Comparison of ENCODE assay signal across 8 cellular contexts in the genomic region with DNA sequence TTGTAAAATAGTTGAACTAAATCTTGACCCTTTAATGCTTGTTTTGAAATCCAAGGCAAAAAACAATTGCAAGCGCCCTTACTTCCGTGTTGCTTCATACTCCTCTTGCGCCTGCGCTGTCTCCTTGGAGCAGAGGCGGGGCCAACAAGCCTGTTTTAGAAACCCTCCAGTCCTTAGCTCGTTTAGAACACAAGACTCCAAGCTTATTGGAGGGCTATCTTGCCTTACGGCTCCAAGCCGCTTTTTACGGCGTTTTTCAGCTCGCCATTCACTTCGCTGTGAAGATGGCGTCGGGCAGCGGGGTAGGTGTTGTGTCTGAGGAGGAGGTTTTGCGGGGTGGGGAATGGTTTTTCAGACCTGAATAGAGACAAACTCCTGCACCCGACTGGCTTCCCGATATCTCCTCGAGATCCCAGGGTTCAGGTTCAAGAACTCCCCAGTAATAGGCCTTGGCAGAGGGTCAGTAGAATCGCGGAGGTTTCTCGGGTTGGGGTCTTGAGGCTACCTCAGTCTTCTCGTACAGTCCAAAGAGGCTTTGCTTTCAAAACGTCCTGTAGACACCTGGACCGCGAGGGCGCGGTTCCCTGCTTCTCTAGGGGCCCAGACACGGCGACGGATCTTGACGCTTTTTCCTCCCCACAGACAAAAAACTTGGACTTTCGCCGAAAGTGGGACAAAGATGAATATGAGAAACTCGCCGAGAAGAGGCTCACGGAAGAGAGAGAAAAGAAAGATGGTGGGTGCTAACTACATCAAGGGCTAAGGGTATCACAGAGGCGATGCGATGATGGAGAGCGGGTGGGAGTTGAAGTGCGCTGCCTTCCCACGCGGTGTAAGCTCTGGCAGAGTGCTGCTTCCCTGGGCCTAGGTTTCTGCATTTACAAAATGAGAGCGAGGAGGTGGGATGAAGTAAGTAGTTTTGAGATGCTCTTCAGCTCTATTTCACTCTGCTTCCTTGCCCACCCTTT. TPM values are rescaled to one million over a fixed set of nuclear protein-coding genes. Genes with fewer than 3 reads are reported as not detected.
DNase-seq lines count a peak whose midpoint lies in the region; TF ChIP-seq lines count a peak whose summit lies in the region.

A gene with protein sequence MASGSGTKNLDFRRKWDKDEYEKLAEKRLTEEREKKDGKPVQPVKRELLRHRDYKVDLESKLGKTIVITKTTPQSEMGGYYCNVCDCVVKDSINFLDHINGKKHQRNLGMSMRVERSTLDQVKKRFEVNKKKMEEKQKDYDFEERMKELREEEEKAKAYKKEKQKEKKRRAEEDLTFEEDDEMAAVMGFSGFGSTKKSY (plus strand): TSS at position 271 of the 968 bp plus-strand sequence. CDS start 14 bp downstream, at position 285.

- peak within 1 kb of the TSS; percentile 60 for H3K18ac ChIP-seq in H9 (ENCODE audit: insufficient read length, low read depth, low read length)

- H3K4me2 ChIP-seq in H9 (ENCODE audit: insufficient read depth, insufficient read length, low read length) = peak within 1 kb of the TSS; percentile 95

- peak within 1 kb of the TSS; percentile 85 for H3K4me3 ChIP-seq in MG63
- peak within 1 kb of the TSS; percentile 98 for H3K4me3 ChIP-seq in fibroblast of the aortic adventitia (ENCODE audit: low read depth, low read length)

- TF ChIP-seq CTCF in H9 (conservative IDR thresholded peaks at IDR 0.05) (no peak), fibroblast of the aortic adventitia (IDR thresholded peaks at IDR 0.05; ENCODE audit: insufficient read depth, low read length) (no peak), nephron (IDR thresholded peaks at IDR 0.05; ENCODE audit: unreplicated experiment in 3 of 3) (no peak)

- H3K27me3 ChIP-seq in H9 (ENCODE audit: insufficient read depth, low read length) = no peaks in the 10 kb centered on the region
- no peaks in the 10 kb centered on the region for H3K27me3 ChIP-seq in MG63

- no peaks in the 10 kb centered on the region for H3K9me3 ChIP-seq in H9 (ENCODE audit: control insufficient read depth, low read depth, low read length)
- no peaks in the 10 kb centered on the region for H3K9me3 ChIP-seq in MG63

- no peak within 1 kb of the TSS for H3K4ac ChIP-seq in H9 (ENCODE audit: low read depth, low read length)

- no peaks in the 10 kb centered on the region for H3K4me1 ChIP-seq in H9 (ENCODE audit: insufficient read depth, low read length)

- H3K23me2 ChIP-seq in H9 (ENCODE audit: insufficient read length, low read depth, low read length, poor library complexity, severe bottlenecking) = no peaks in the 10 kb centered on the region

- DNase-seq in ELR (ENCODE audit: low read depth) = peak; percentile 99
- DNase-seq in H9 = peak; percentile 97
- DNase-seq in MG63 = peak; percentile 98
- peak; percentile 96 for DNase-seq in SHP77 treated with DMSO at 0.1 percent for 48 hours (lab: John Stamatoyannopoulos, UW)
- DNase-seq in activated effector memory CD4-positive, alpha-beta T cell treated with anti-CD3 and anti-CD28 coated beads, Interleukin-2, amount 50 U/mL, for 16 hours = peak; percentile 98
- peak; percentile 99 for DNase-seq in fibroblast of the aortic adventitia (ENCODE audit: low read depth)

- peak within 1 kb of the TSS; percentile 55 for H3K14ac ChIP-seq in H9 (ENCODE audit: insufficient read depth, low read length)

- H2AK5ac ChIP-seq in H9 (ENCODE audit: insufficient read length, low read length) = no peak within 1 kb of the TSS

- no peak within 1 kb of the TSS for H2BK12ac ChIP-seq in H9 (ENCODE audit: insufficient read length, low read depth, low read length)

- H3K79me1 ChIP-seq in H9 (ENCODE audit: insufficient read depth, low read depth, low read length, poor library complexity, severe bottlenecking) = no peaks in the 10 kb centered on the region

- H3K9me3 Mint-ChIP-seq in H9 = no peaks in the 10 kb centered on the region
- H3K9me3 Mint-ChIP-seq in nephron = no peaks in the 10 kb centered on the region
- no peaks in the 10 kb centered on the region for H3K9me3 Mint-ChIP-seq in stimulated activated naive CD8-positive, alpha-beta T cell treated with anti-CD3 and anti-CD28 coated beads, Interleukin-15, Interleukin-2, amounts not matched to agents 100 ng/mL and 50 ng/mL, for 24 hours

- H2AFZ ChIP-seq in H9 (ENCODE audit: low read length) = no peak within 1 kb of the TSS

- H2BK20ac ChIP-seq in H9 (ENCODE audit: low read depth, low read length, poor library complexity, severe bottlenecking) = no peak within 1 kb of the TSS

- H3K36me3 Mint-ChIP-seq in H9 (ENCODE audit: insufficient read depth in 1 of 3, low read depth in 3 of 3) (peaks cover 50 to 91% (median 75%) of the 10 kb centered on the region in 3 experiments), nephron (ENCODE audit: low read depth) (peaks cover 79% of the 10 kb centered on the region)
- peaks cover 83% of the 10 kb centered on the region for H3K36me3 Mint-ChIP-seq in stimulated activated naive CD8-positive, alpha-beta T cell treated with anti-CD3 and anti-CD28 coated beads, Interleukin-15, Interleukin-2, amounts not matched to agents 100 ng/mL and 50 ng/mL, for 24 hours (ENCODE audit: low read depth)

- H3T11ph ChIP-seq in H9 (ENCODE audit: low read length) = no peak within 1 kb of the TSS

- H3K27ac ChIP-seq in H9 (ENCODE audit: insufficient read length, low read depth, low read length) = no peak within 1 kb of the TSS

- WGBS in H9 (ENCODE audit: extremely low coverage, insufficient read length, low lambda C conversion rate) = no CpG with 5 or more reads among the region's 44 CpGs

- no peak within 1 kb of the TSS for H3K23ac ChIP-seq in H9 (ENCODE audit: insufficient read length, low read depth, low read length)

- H4K5ac ChIP-seq in H9 (ENCODE audit: insufficient read length, low read depth, low read length) = no peak within 1 kb of the TSS

- H3K27me3 Mint-ChIP-seq in H9 (ENCODE audit: low read depth) = no peaks in the 10 kb centered on the region
- no peaks in the 10 kb centered on the region for H3K27me3 Mint-ChIP-seq in nephron (ENCODE audit: low read depth)
- no peaks in the 10 kb centered on the region for H3K27me3 Mint-ChIP-seq in stimulated activated naive CD8-positive, alpha-beta T cell treated with anti-CD3 and anti-CD28 coated beads, Interleukin-15, Interleukin-2, amounts not matched to agents 100 ng/mL and 50 ng/mL, for 24 hours

- H2BK15ac ChIP-seq in H9 (ENCODE audit: low read depth, low read length) = no peak within 1 kb of the TSS

- H3K27ac Mint-ChIP-seq in H9 (peak within 1 kb of the TSS; percentile 93 to 99 (median 95)), nephron (peak within 1 kb of the TSS; percentile 44 to 88 (median 88))
- H3K27ac Mint-ChIP-seq in stimulated activated naive CD8-positive, alpha-beta T cell treated with anti-CD3 and anti-CD28 coated beads, Interleukin-15, Interleukin-2, amounts not matched to agents 100 ng/mL and 50 ng/mL, for 24 hours = peak within 1 kb of the TSS; percentile 93

- no peak within 1 kb of the TSS for H2BK120ac ChIP-seq in H9 (ENCODE audit: low read depth, low read length, poor library complexity, severe bottlenecking)

- no peaks in the 10 kb centered on the region for H4K20me1 ChIP-seq in H9 (ENCODE audit: control insufficient read depth, insufficient read depth, insufficient read length)

- peaks cover 6% of the 10 kb centered on the region; the same call in 1 of the 2 replicates for H3K79me2 ChIP-seq in H9 (ENCODE audit: insufficient read depth, low read length)

- H3K36me3 ChIP-seq in MG63 = peaks cover 94% of the 10 kb centered on the region

- H4K8ac ChIP-seq in H9 (replicated peaks; ENCODE audit: insufficient read length, low read depth, low read length) = no peak within 1 kb of the TSS

- H3K56ac ChIP-seq in H9 (ENCODE audit: insufficient read length, low read depth, low read length) = no peak within 1 kb of the TSS

- peaks cover 17 to 20% of the 10 kb centered on the region in 2 experiments for H3K4me1 Mint-ChIP-seq in H9
- peaks cover 18% of the 10 kb centered on the region for H3K4me1 Mint-ChIP-seq in nephron
- peaks cover 35% of the 10 kb centered on the region for H3K4me1 Mint-ChIP-seq in stimulated activated naive CD8-positive, alpha-beta T cell treated with anti-CD3 and anti-CD28 coated beads, Interleukin-15, Interleukin-2, amounts not matched to agents 100 ng/mL and 50 ng/mL, for 24 hours (ENCODE audit: low read depth)

- peak within 1 kb of the TSS; percentile 98 for H3K9ac ChIP-seq in H9 (ENCODE audit: extremely low read depth, insufficient read length, low read length)

- H4K91ac ChIP-seq in H9 (ENCODE audit: insufficient read length, low read depth, low read length) = no peak within 1 kb of the TSS

- H2BK5ac ChIP-seq in H9 (ENCODE audit: insufficient read length, low read length) = peak within 1 kb of the TSS; percentile 42

- H3K4me3 Mint-ChIP-seq in H9 (peak within 1 kb of the TSS; percentile 97), nephron (peak within 1 kb of the TSS; percentile 97 to 98 (median 98))
- peak within 1 kb of the TSS; percentile 95 for H3K4me3 Mint-ChIP-seq in stimulated activated naive CD8-positive, alpha-beta T cell treated with anti-CD3 and anti-CD28 coated beads, Interleukin-15, Interleukin-2, amounts not matched to agents 100 ng/mL and 50 ng/mL, for 24 hours

RNA-seq across cellular contexts. Expression of the gene that starts here (rescaled TPM):
- 61.0 and 61.8 TPM in 2 replicates for total RNA-seq in H9 (2021)
- 72.7 and 90.9 TPM in 2 replicates for total RNA-seq in MG63 (2014; rRNA removed; shearing (Covaris generic); ENCODE audit: low replicate concordance)
- 37.2 and 118 TPM in 2 replicates for total RNA-seq in fibroblast of the aortic adventitia (ENCODE audit: low replicate concordance)
